26 cellular contexts compared by ENCODE assay signal in the genomic region with DNA sequence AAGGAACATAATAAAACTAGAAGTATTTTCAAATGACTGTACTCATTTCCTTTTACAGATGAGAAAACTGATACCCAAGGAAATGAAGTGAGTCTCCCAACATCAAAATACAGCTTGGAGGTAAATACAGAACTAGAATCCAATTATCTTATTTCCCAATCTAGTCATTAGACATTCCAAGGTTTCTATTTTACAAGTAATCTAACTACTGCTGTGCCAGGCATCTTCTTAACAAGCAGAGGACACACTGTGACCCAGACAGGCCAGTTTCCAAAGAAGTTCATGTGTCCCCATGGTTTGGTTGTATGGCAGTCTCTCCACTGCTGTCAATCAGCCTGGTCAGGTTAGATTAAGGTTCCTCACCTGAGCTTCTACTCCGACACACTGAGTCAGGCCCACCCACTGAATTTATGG.
DNase-seq lines count a peak whose midpoint lies in the region; ATAC-seq and TF ChIP-seq lines count a peak whose summit lies in the region.
"Had no signal": no experiment of that assay in that cellular context is flagged by ENCODE, and none has a peak within 500 bp of the region (broad histone marks: within the 10 kb centered on the region; RNA-seq: fewer than 3 reads in every experiment).

No MANE protein-coding gene starts in this region.

- H3K27ac ChIP-seq in PC-3 (ENCODE audit: low read length) (no peak overlapping the region), tibial artery (peak overlapping the region; percentile 4 to 17)
- H3K27ac ChIP-seq: epithelial cell of prostate, lower lobe of right lung had no signal

- no peak overlapping the region for H3K4me3 Mint-ChIP-seq in activated CD4-positive, alpha-beta T cell treated with anti-CD3 and anti-CD28 coated beads, Interleukin-2, amount 10 ng/mL, durations not matched to agents 24 days and 14 days
- H3K4me3 Mint-ChIP-seq: activated CD4-positive, alpha-beta T cell treated with anti-CD3 and anti-CD28 coated beads, Interleukin-2, amount 10 ng/mL, durations not matched to agents 7 days and 5 days; activated naive CD8-positive, alpha-beta T cell; CD4-positive, alpha-beta T cell; natural killer cell treated with Interleukin-12 subunit alpha and Interleukin-12 subunit beta and Interleukin-15 and Interleukin-18, amount 100 ng/mL, for 72 hours; stimulated activated naive B cell treated with anti-CD40 and anti-IgM and Interleukin-4, amounts not matched to agents 10 μg/mL and 1 μg/mL and 100 μg/mL, for 72 hours; WTC11 had no signal

- peak; percentile 51 for DNase-seq in activated CD4-positive, alpha-beta T cell treated with anti-CD3 and anti-CD28 coated beads, Interleukin-2, amount 10 ng/mL, durations not matched to agents 24 days and 14 days
- DNase-seq in activated CD4-positive, alpha-beta T cell treated with anti-CD3 and anti-CD28 coated beads, Interleukin-2, amount 50 U/mL, for 1 hour, result no peak
- DNase-seq in PC-3 (peak; percentile 31), dermis blood vessel endothelial cell (peak; percentile 44), tibial artery (no peak), T-helper 9 cell (no peak), HPDE6-E6E7 (ENCODE audit: extremely low spot score) (no peak)
- DNase-seq: activated CD4-positive, alpha-beta T cell treated with anti-CD3 and anti-CD28 coated beads, Interleukin-2, amount 10 ng/mL, durations not matched to agents 7 days and 5 days; activated effector memory CD4-positive, alpha-beta T cell treated with Interleukin-2 at 50 U/mL for 16 hours; activated T-cell treated with anti-CD3 and anti-CD28 coated beads, Interleukin-2, amount 50 U/mL, for 1 hour; AML-193; CD4-positive, alpha-beta T cell; H7; hypothalamus; lower lobe of right lung; NCI-H1048; Right ventricle myocardium superior; small intestine; stimulated activated naive B cell treated with anti-CD40 and anti-IgM and Interleukin-4, amounts not matched to agents 10 μg/mL and 1 μg/mL and 100 μg/mL, for 72 hours; SW 1271; uterus had no signal

- no peaks in the 10 kb centered on the region for H3K36me3 ChIP-seq in PC-3 (ENCODE audit: low read depth, low read length)
- H3K36me3 ChIP-seq in tibial artery, result no peaks in the 10 kb centered on the region
- H3K36me3 ChIP-seq: lower lobe of right lung, uterus had no signal

- no peaks in the 10 kb centered on the region for H3K79me2 ChIP-seq in PC-3 (ENCODE audit: low read length)

- H3K4me1 Mint-ChIP-seq in activated CD4-positive, alpha-beta T cell treated with anti-CD3 and anti-CD28 coated beads, Interleukin-2, amount 10 ng/mL, durations not matched to agents 24 days and 14 days, result peaks cover 15% of the 10 kb centered on the region

- H3F3A ChIP-seq in PC-3 (ENCODE audit: low read length, unreplicated experiment), result no peaks in the 10 kb centered on the region

- H3K4me3 ChIP-seq in PC-3 (ENCODE audit: low read length) (no peak overlapping the region), tibial artery (no peak overlapping the region)
- H3K4me3 ChIP-seq: lower lobe of right lung, uterus had no signal

- H2AFZ ChIP-seq in PC-3 (ENCODE audit: low read length), result no peak overlapping the region

- H3K27ac Mint-ChIP-seq in activated CD4-positive, alpha-beta T cell treated with anti-CD3 and anti-CD28 coated beads, Interleukin-2, amount 10 ng/mL, durations not matched to agents 24 days and 14 days, result no peak overlapping the region
- H3K27ac Mint-ChIP-seq: activated CD4-positive, alpha-beta T cell treated with anti-CD3 and anti-CD28 coated beads, Interleukin-2, amount 10 ng/mL, durations not matched to agents 7 days and 5 days; activated naive CD8-positive, alpha-beta T cell; CD4-positive, alpha-beta T cell; natural killer cell treated with Interleukin-12 subunit alpha and Interleukin-12 subunit beta and Interleukin-15 and Interleukin-18, amount 100 ng/mL, for 72 hours; stimulated activated naive B cell treated with anti-CD40 and anti-IgM and Interleukin-4, amounts not matched to agents 10 μg/mL and 1 μg/mL and 100 μg/mL, for 72 hours had no signal

- H4K20me1 ChIP-seq in PC-3 (ENCODE audit: low read length), result no peaks in the 10 kb centered on the region

- H3K9me3 ChIP-seq in PC-3 (ENCODE audit: low read length) (no peaks in the 10 kb centered on the region), tibial artery (no peaks in the 10 kb centered on the region)
- H3K9me3 ChIP-seq: lower lobe of right lung, uterus had no signal

- BruUV-seq in PC-3 (replicated peaks; lab: Mats Ljungman, UMichigan), result no TSS peak

- TF ChIP-seq CTCF in PC-3 (conservative IDR thresholded peaks at IDR 0.05; ENCODE audit: low read depth, low read length) (no peak), tibial artery (IDR thresholded peaks at IDR 0.05) (no peak)

- no peaks in the 10 kb centered on the region for H3K27me3 Mint-ChIP-seq in activated CD4-positive, alpha-beta T cell treated with anti-CD3 and anti-CD28 coated beads, Interleukin-2, amount 10 ng/mL, durations not matched to agents 24 days and 14 days
- H3K27me3 Mint-ChIP-seq: activated CD4-positive, alpha-beta T cell treated with anti-CD3 and anti-CD28 coated beads, Interleukin-2, amount 10 ng/mL, durations not matched to agents 7 days and 5 days; activated naive CD8-positive, alpha-beta T cell; CD4-positive, alpha-beta T cell; natural killer cell treated with Interleukin-12 subunit alpha and Interleukin-12 subunit beta and Interleukin-15 and Interleukin-18, amount 100 ng/mL, for 72 hours; stimulated activated naive B cell treated with anti-CD40 and anti-IgM and Interleukin-4, amounts not matched to agents 10 μg/mL and 1 μg/mL and 100 μg/mL, for 72 hours had no signal

- POLR2A ChIA-PET in PC-3 (lab: Charles Lee; ENCODE audit: unreplicated experiment), result no interaction called here

- no peaks in the 10 kb centered on the region for H3K9me2 ChIP-seq in PC-3 (replicated peaks; ENCODE audit: low read length)

- H3K4me2 ChIP-seq in PC-3 (ENCODE audit: low read length), result no peak overlapping the region

- intact Hi-C loops in activated CD4-positive, alpha-beta T cell treated with anti-CD3 and anti-CD28 coated beads, Interleukin-2, amount 10 ng/mL, durations not matched to agents 24 days and 14 days (cut with micrococcal nuclease), result no loop called here
- intact Hi-C loops in PC-3 (cut with micrococcal nuclease) (no loop called here), tibial artery (cut with DNase I; ENCODE audit: low total_unique reads) (no loop called here)

- peaks cover 28% of the 10 kb centered on the region for H3K4me1 ChIP-seq in PC-3 (ENCODE audit: insufficient read depth, low read length)
- peaks cover 4 to 57% (median 26%) of the 10 kb centered on the region in 4 donors for H3K4me1 ChIP-seq in tibial artery

- peaks cover 21% of the 10 kb centered on the region for H3K36me3 Mint-ChIP-seq in activated CD4-positive, alpha-beta T cell treated with anti-CD3 and anti-CD28 coated beads, Interleukin-2, amount 10 ng/mL, durations not matched to agents 24 days and 14 days (ENCODE audit: low read depth)
- H3K36me3 Mint-ChIP-seq: WTC11 had no signal

- no peaks in the 10 kb centered on the region for H3K9me3 Mint-ChIP-seq in activated CD4-positive, alpha-beta T cell treated with anti-CD3 and anti-CD28 coated beads, Interleukin-2, amount 10 ng/mL, durations not matched to agents 24 days and 14 days
- H3K9me3 Mint-ChIP-seq: WTC11 had no signal

- H3K9ac ChIP-seq in PC-3 (ENCODE audit: low read length), result no peak overlapping the region

- peak; percentile 55 for ATAC-seq in PC-3
- no peak for ATAC-seq in GM21529 (IDR thresholded peaks at IDR 0.05; ENCODE audit: unreplicated experiment)
- ATAC-seq: lower lobe of right lung; natural killer cell treated with Interleukin-12 subunit alpha and Interleukin-12 subunit beta and Interleukin-15 and Interleukin-18, amount 100 ng/mL, for 72 hours; stimulated activated naive B cell treated with anti-CD40 and anti-IgM and Interleukin-4, amounts not matched to agents 10 μg/mL and 1 μg/mL and 100 μg/mL, for 72 hours; WTC11 had no signal

- CTCF ChIA-PET in PC-3 (lab: Charles Lee), result no interaction called here

- H3K27me3 ChIP-seq in PC-3 (ENCODE audit: low read length) (no peaks in the 10 kb centered on the region), tibial artery (no peaks in the 10 kb centered on the region)
- H3K27me3 ChIP-seq: uterus had no signal

Comparison
In these comparisons a context has a peak if more than half of its experiments do, and no peak if none do; other contexts are left out.
1. DNase-seq: peak in activated CD4-positive, alpha-beta T cell treated with anti-CD3 and anti-CD28 coated beads, Interleukin-2, amount 10 ng/mL, durations not matched to agents 24 days and 14 days (single experiment), PC-3 (single experiment) and dermis blood vessel endothelial cell (single experiment); none in activated CD4-positive, alpha-beta T cell treated with anti-CD3 and anti-CD28 coated beads, Interleukin-2, amount 50 U/mL, for 1 hour (single experiment), tibial artery (0 of 2), T-helper 9 cell (single experiment) and HPDE6-E6E7 (single experiment).